Comparison of ENCODE assay signal across 17 cellular contexts in genomic region chr3:7203969-7204847, GRCh38.
DNase-seq lines count a peak whose midpoint lies in the region; ATAC-seq and TF ChIP-seq lines count a peak whose summit lies in the region.
"Had no signal": no experiment of that assay in that cellular context is flagged by ENCODE, and none has a peak within 500 bp of the region (broad histone marks: within the 10 kb centered on the region; RNA-seq: fewer than 3 reads in every experiment).

No MANE protein-coding gene starts in this region.

- WGBS in GM23248 (ENCODE audit: low coverage in 1 of 2, low lambda C conversion rate in 2 of 2, missing lambda C conversion rate in 2 of 2), 2 experiments = 17 to 18% methylated on average over 5 of the region's 5 CpGs
- WGBS in endodermal cell (ENCODE audit: insufficient coverage in 1 of 2, insufficient read length in 1 of 2), 2 experiments = 89 to 92% methylated on average over 5 of the region's 5 CpGs

- DNase-seq in glomerular visceral epithelial cell (ENCODE audit: extremely low spot score) (peak; percentile 34), GM23248 (no peak), NCI-H2171 treated with DMSO at 0.1 percent for 48 hours (lab: John Stamatoyannopoulos, UW) (no peak), endodermal cell (no peak)
- no peak for DNase-seq in activated effector memory CD4-positive, alpha-beta T cell treated with Interleukin-2 at 50 U/mL for 16 hours
- DNase-seq: activated CD4-positive, alpha-beta T cell treated with anti-CD3 and anti-CD28 coated beads, Interleukin-2, amount 50 U/mL, for 1 hour; activated T-cell treated with anti-CD3 and anti-CD28 coated beads, Interleukin-2, amount 50 U/mL, for 48 hours; AML-193; dermis blood vessel endothelial cell; left ventricle myocardium superior; naive thymus-derived CD8-positive, alpha-beta T cell; NK-92 treated with Interleukin-12 subunit alpha and Interleukin-12 subunit beta, amount 100 ng/mL, for 24 hours; SHP77 treated with DMSO at 0.1 percent for 48 hours; stimulated activated naive CD4-positive, alpha-beta T cell had no signal

- no peaks in the 10 kb centered on the region for H3F3A ChIP-seq in GM23248 (ENCODE audit: insufficient read depth)

- H2AFZ ChIP-seq in GM23248 = no peak overlapping the region

- H3K27me3 ChIP-seq in GM23248 (replicated peaks; ENCODE audit: insufficient read depth) = no peaks in the 10 kb centered on the region
- H3K27me3 ChIP-seq in endodermal cell (ENCODE audit: control insufficient read depth, insufficient read depth, low read length, poor library complexity, severe bottlenecking) = no peaks in the 10 kb centered on the region

- H3K9me2 ChIP-seq in GM23248 (ENCODE audit: insufficient read depth) = no peaks in the 10 kb centered on the region

- H3K27ac ChIP-seq in GM23248 (no peak overlapping the region), endodermal cell (ENCODE audit: low read depth, low read length) (no peak overlapping the region)

- H3K27ac Mint-ChIP-seq in endodermal cell = no peak overlapping the region
- H3K27ac Mint-ChIP-seq: naive thymus-derived CD8-positive, alpha-beta T cell had no signal

- no peak overlapping the region for H3K4me3 Mint-ChIP-seq in endodermal cell

- ATAC-seq in GM18870 (IDR thresholded peaks at IDR 0.05; ENCODE audit: unreplicated experiment) (peak; percentile 36), GM21529 (IDR thresholded peaks at IDR 0.05; ENCODE audit: unreplicated experiment) (peak; percentile 51), HG03108 (IDR thresholded peaks at IDR 0.05; ENCODE audit: unreplicated experiment) (peak; percentile 55)
- ATAC-seq: left ventricle myocardium superior; naive thymus-derived CD8-positive, alpha-beta T cell had no signal

- H3K36me3 Mint-ChIP-seq in endodermal cell (ENCODE audit: low read depth) = no peaks in the 10 kb centered on the region
- H3K36me3 Mint-ChIP-seq: naive thymus-derived CD8-positive, alpha-beta T cell had no signal

- H3K4me2 ChIP-seq in GM23248 (ENCODE audit: unreplicated experiment) = no peak overlapping the region

- H3K9me3 Mint-ChIP-seq in endodermal cell = no peaks in the 10 kb centered on the region

- no peak overlapping the region for H3K4me3 ChIP-seq in GM23248
- no peak overlapping the region for H3K4me3 ChIP-seq in endodermal cell (ENCODE audit: low read length)

- H4K20me1 ChIP-seq in GM23248 (ENCODE audit: insufficient read depth) = no peaks in the 10 kb centered on the region

- no peaks in the 10 kb centered on the region for H3K79me2 ChIP-seq in GM23248 (ENCODE audit: insufficient read depth)

- peaks cover 7% of the 10 kb centered on the region for H3K4me1 Mint-ChIP-seq in endodermal cell

- H3K36me3 ChIP-seq in GM23248 (ENCODE audit: low read depth) (no peaks in the 10 kb centered on the region), endodermal cell (ENCODE audit: control insufficient read depth, insufficient read depth, low read length) (no peaks in the 10 kb centered on the region)

- H3K9me3 ChIP-seq in GM23248 (ENCODE audit: low read depth) (no peaks in the 10 kb centered on the region), endodermal cell (ENCODE audit: control insufficient read depth, low read length) (no peaks in the 10 kb centered on the region)

- H3K9ac ChIP-seq in GM23248 = no peak overlapping the region
- no peak overlapping the region for H3K9ac ChIP-seq in endodermal cell (ENCODE audit: extremely low read depth, low read length, poor library complexity, severe bottlenecking)

- TF ChIP-seq CTCF in endodermal cell (conservative IDR thresholded peaks at IDR 0.05) = no peak

- H3K27me3 Mint-ChIP-seq in endodermal cell (ENCODE audit: insufficient read depth) = no peaks in the 10 kb centered on the region

- H3K4me1 ChIP-seq in GM23248 (ENCODE audit: insufficient read depth) = no peaks in the 10 kb centered on the region
- no peaks in the 10 kb centered on the region for H3K4me1 ChIP-seq in endodermal cell (ENCODE audit: control insufficient read depth, insufficient read depth, low read length)

- in situ Hi-C loops in GM23248 (cut with MboI) = no loop called here
